8 cellular contexts compared by ENCODE assay signal in the genomic region with DNA sequence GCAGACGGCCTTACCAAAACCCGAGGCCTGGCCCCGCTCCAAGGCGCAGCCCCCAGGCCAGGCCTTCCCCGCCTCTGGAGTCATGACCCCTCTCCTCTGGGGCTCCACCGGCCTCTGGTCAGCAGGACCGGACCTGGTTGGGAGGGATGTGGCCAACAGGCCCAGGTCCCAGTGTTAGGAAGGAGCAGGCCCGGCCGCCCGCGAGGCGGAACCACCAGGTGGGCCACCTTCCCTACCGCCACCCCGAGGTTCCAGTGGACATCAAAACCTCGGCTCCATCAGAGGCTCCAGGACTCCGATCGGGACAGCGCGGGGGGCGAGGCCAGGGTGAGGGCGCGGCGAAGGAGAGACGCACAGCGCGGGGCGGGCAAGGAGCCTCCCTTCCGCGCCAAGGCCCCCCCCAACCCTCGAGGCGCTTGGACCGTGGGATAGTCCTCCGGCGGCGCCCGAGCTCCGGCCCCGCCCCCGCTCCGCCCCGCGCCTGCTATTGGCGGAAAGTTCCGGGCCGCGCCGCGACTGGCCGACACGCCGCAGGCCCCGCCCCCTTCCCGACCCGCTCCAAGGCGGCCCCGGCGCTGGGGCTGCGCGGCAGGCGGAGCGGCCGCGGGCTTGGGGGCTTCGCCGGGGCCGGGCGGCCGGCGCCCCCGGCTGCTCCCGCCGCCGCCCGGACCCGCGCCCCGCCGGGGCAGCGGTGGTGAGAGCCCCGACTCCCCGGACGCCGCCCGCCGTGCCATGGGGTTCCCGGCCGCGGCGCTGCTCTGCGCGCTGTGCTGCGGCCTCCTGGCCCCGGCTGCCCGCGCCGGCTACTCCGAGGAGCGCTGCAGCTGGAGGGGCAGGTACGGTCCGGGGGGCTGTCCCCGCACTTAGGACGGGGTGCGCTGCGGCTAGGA. TPM values are rescaled to one million over a fixed set of nuclear protein-coding genes. Genes with fewer than 3 reads are reported as not detected.
A peak's percentile ranks its signal among the peaks of the same experiment; 100 is the strongest.
DNase-seq lines count a peak whose midpoint lies in the region; ATAC-seq and TF ChIP-seq lines count a peak whose summit lies in the region.

A gene (plus strand): TSS at position 561 of the 890 bp plus-strand sequence. CDS start 172 bp downstream, at position 733.

- no peak within 1 kb of the TSS for H3K27ac Mint-ChIP-seq in T-helper 1 cell treated with Interleukin-12 subunit alpha and Interleukin-12 subunit beta and Interleukin-4 antibody, amounts not matched to agents 30 μg/mL and 1 μg/mL, for 36 hours

- no peak for TF ChIP-seq CTCF in tibial artery (IDR thresholded peaks at IDR 0.05)

- H3K4me1 ChIP-seq in tibial artery, result peaks cover 0 to 44% (median 27%) of the 10 kb centered on the region in 4 donors

- H3K4me1 Mint-ChIP-seq in T-helper 1 cell treated with Interleukin-12 subunit alpha and Interleukin-12 subunit beta and Interleukin-4 antibody, amounts not matched to agents 30 μg/mL and 1 μg/mL, for 36 hours (ENCODE audit: low read depth), result no peaks in the 10 kb centered on the region

- intact Hi-C loops in cardiac septum (cut with DNase I), result loop anchor here (5.0 kb wide), 1 partner anchor 342 kb away; no protein-coding TSS in a partner anchor
- intact Hi-C loops in tibial artery (cut with DNase I; ENCODE audit: low total_unique reads), result loop anchor here (2.0 to 5.0 kb wide), 2 partner anchors 26 to 342 kb away; a partner anchor contains a TSS

- WGBS in adipose tissue, 3 donors, result 4 to 7% (median 4%) methylated on average over 70 to 104 of the region's 104 CpGs

- no peaks in the 10 kb centered on the region for H3K36me3 ChIP-seq in tibial artery

- H3K27ac ChIP-seq in adipose tissue (ENCODE audit: low read depth, low read length) (no peak within 1 kb of the TSS), tibial artery (no peak within 1 kb of the TSS)

- no peaks in the 10 kb centered on the region for H3K9me3 Mint-ChIP-seq in T-helper 1 cell treated with Interleukin-12 subunit alpha and Interleukin-12 subunit beta and Interleukin-4 antibody, amounts not matched to agents 30 μg/mL and 1 μg/mL, for 36 hours

- peak; percentile 59 for ATAC-seq in GM21619 (IDR thresholded peaks at IDR 0.05; ENCODE audit: unreplicated experiment)

- peaks cover 33% of the 10 kb centered on the region for H3K27me3 Mint-ChIP-seq in T-helper 1 cell treated with Interleukin-12 subunit alpha and Interleukin-12 subunit beta and Interleukin-4 antibody, amounts not matched to agents 30 μg/mL and 1 μg/mL, for 36 hours (ENCODE audit: low read depth)

- peaks cover 0 to 45% of the 10 kb centered on the region in 2 donors for H3K27me3 ChIP-seq in tibial artery

- H3K4me3 Mint-ChIP-seq in T-helper 1 cell treated with Interleukin-12 subunit alpha and Interleukin-12 subunit beta and Interleukin-4 antibody, amounts not matched to agents 30 μg/mL and 1 μg/mL, for 36 hours, result peak within 1 kb of the TSS; percentile 50

- in situ Hi-C loops in Caki2 (cut with HindIII; ENCODE audit: low pct_unique_long_range_greater_than_20kb, low sequenced_read_pairs), result no loop called here

- no peaks in the 10 kb centered on the region for H3K9me3 ChIP-seq in tibial artery

- no peaks in the 10 kb centered on the region for H3K36me3 Mint-ChIP-seq in T-helper 1 cell treated with Interleukin-12 subunit alpha and Interleukin-12 subunit beta and Interleukin-4 antibody, amounts not matched to agents 30 μg/mL and 1 μg/mL, for 36 hours (ENCODE audit: low read depth)

- H3K4me3 ChIP-seq in tibial artery, result peak within 1 kb of the TSS; percentile 56 to 75

- peak; percentile 95 for DNase-seq in Caki2 (ENCODE audit: low read depth)
- peak; percentile 87 for DNase-seq in M059J (ENCODE audit: low read depth)
- peak; percentile 94 for DNase-seq in cardiac septum (ENCODE audit: low spot score)
- peak; percentile 80 for DNase-seq in pons (ENCODE audit: low spot score)
- DNase-seq in tibial artery, result peak; percentile 90 to 94

RNA-seq across cellular contexts. Expression of the gene that starts here (rescaled TPM):
- total RNA-seq in Caki2 (2014; rRNA removed; shearing (Covaris generic); ENCODE audit: low replicate concordance), result 1,206 and 1,492 TPM in 2 replicates
- total RNA-seq in M059J (2014; rRNA removed; shearing (Covaris generic)), result 96.4 and 142 TPM in 2 replicates
- 10 to 100 TPM; 21.3 to 34.1 (median 22.2) TPM for polyA plus RNA-seq in adipose tissue
- total RNA-seq in cardiac septum, result 73.3 TPM
